9 cellular contexts compared by ENCODE assay signal in the genomic region with DNA sequence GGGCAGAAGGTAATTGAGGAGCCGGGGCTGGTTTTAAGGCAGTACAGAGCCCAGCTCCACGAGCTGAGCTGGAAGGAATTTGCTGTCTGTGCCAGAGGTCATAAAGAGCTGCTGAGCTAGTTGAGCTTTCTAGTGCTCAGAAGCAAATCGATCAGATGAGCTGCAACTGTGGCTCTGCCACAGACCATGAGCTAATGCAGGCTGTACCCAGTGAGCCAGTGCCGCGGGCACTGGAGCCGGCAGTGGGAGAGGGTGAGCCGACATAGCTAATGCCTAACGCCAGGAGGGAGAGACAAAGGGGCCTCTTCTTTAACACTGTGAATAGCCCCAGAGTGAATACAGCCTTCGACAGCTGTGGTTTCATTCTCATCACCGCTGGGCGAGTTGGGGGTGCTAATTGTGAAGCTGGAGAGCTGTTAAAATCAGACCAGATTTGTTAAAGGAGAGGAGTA.
DNase-seq lines count a peak whose midpoint lies in the region; TF ChIP-seq lines count a peak whose summit lies in the region.
"Had no signal": no experiment of that assay in that cellular context is flagged by ENCODE, and none has a peak within 500 bp of the region (broad histone marks: within the 10 kb centered on the region; RNA-seq: fewer than 3 reads in every experiment).

No MANE protein-coding gene starts in this region.

- H3K4me1 Mint-ChIP-seq in Calu3 (ENCODE audit: low read depth, unreplicated experiment) (peaks cover 8% of the 10 kb centered on the region), osteocyte (ENCODE audit: unreplicated experiment) (peaks cover 33% of the 10 kb centered on the region)

- WGBS in stomach, 5 donors, result 46 to 63% (median 49%) methylated on average over 11 of the region's 11 CpGs

- BruUV-seq in Calu3 (replicated peaks; lab: Mats Ljungman, UMichigan), result no TSS peak

- DNase-seq in Calu3 (no peak), NCI-H69 (lab: John Stamatoyannopoulos, UW) (peak; percentile 57), fibroblast of peridontal ligament (ENCODE audit: extremely low read depth) (peak; percentile 71), osteocyte (ENCODE audit: extremely low spot score, unreplicated experiment) (no peak), stomach (no peak), SW480 (ENCODE audit: low spot score) (no peak), NCI-H226 (no peak), DMS153 treated with DMSO at 0.1 percent for 48 hours (lab: John Stamatoyannopoulos, UW; ENCODE audit: unreplicated experiment) (no peak)
- DNase-seq: activated T-cell treated with anti-CD3 and anti-CD28 coated beads, Interleukin-2, amount 50 U/mL, for 4 hours had no signal

- peaks cover 0 to 17% (median 9%) of the 10 kb centered on the region in 4 donors for H3K4me1 ChIP-seq in stomach

- TF ChIP-seq POLR2A in stomach (IDR thresholded peaks at IDR 0.05), result no peak

- H3K27ac Mint-ChIP-seq in Calu3 (ENCODE audit: unreplicated experiment) (no peak overlapping the region), osteocyte (ENCODE audit: unreplicated experiment) (peak overlapping the region; percentile 94)

- H3K9me3 Mint-ChIP-seq in Calu3 (ENCODE audit: low read depth, unreplicated experiment), result no peaks in the 10 kb centered on the region
- no peaks in the 10 kb centered on the region for H3K9me3 Mint-ChIP-seq in osteocyte (ENCODE audit: unreplicated experiment)

- H3K4me3 Mint-ChIP-seq in Calu3 (ENCODE audit: low read depth, unreplicated experiment) (peak overlapping the region; percentile 4), osteocyte (ENCODE audit: unreplicated experiment) (peak overlapping the region; percentile 73)
- H3K4me3 Mint-ChIP-seq: activated T-cell treated with anti-CD3 and anti-CD28 coated beads, Interleukin-2, amount 50 U/mL, for 4 hours had no signal

- CTCF ChIA-PET in Calu3 (lab: Charles Lee), result interaction anchor here (1.3 kb wide), 1 partner anchor 19 kb away, joined by 3 read pairs; no protein-coding TSS in a partner anchor

- no peaks in the 10 kb centered on the region for H3K27me3 ChIP-seq in stomach

- no peak for TF ChIP-seq EP300 in stomach (IDR thresholded peaks at IDR 0.05)

- TF ChIP-seq CTCF in Calu3 (IDR thresholded peaks at IDR 0.05; ENCODE audit: unreplicated experiment) (no peak), osteocyte (IDR thresholded peaks at IDR 0.05) (peak; percentile 23), stomach (IDR thresholded peaks at IDR 0.05) (no peak)

- H3K27me3 Mint-ChIP-seq in Calu3 (ENCODE audit: unreplicated experiment) (peaks cover 35% of the 10 kb centered on the region), osteocyte (ENCODE audit: unreplicated experiment) (no peaks in the 10 kb centered on the region)

- intact Hi-C loops in Calu3 (cut with micrococcal nuclease; ENCODE audit: unreplicated experiment), result no loop called here
- intact Hi-C loops in stomach (cut with DNase I; ENCODE audit: low total_unique reads), result no loop called here

- H3K36me3 ChIP-seq in stomach, result no peaks in the 10 kb centered on the region

- H3K9me3 ChIP-seq in stomach, result no peaks in the 10 kb centered on the region

- H3K36me3 Mint-ChIP-seq in Calu3 (ENCODE audit: insufficient read depth, unreplicated experiment) (no peaks in the 10 kb centered on the region), osteocyte (ENCODE audit: unreplicated experiment) (no peaks in the 10 kb centered on the region)

- peak overlapping the region in 2 of 5 donors; percentile 11 to 32 for H3K27ac ChIP-seq in stomach

- H3K4me3 ChIP-seq in stomach, result peak overlapping the region in 2 of 4 donors; percentile 5 to 13

Comparison
In these comparisons a context has a peak if more than half of its experiments do, and no peak if none do; other contexts are left out.
1. DNase-seq: peak in NCI-H69 (single experiment) and fibroblast of peridontal ligament (single experiment); none in Calu3 (single experiment), osteocyte (single experiment), stomach (single experiment), SW480 (single experiment), NCI-H226 (single experiment) and DMS153 treated with DMSO at 0.1 percent for 48 hours (single experiment).